10 cellular contexts compared by ENCODE assay signal in the genomic region with DNA sequence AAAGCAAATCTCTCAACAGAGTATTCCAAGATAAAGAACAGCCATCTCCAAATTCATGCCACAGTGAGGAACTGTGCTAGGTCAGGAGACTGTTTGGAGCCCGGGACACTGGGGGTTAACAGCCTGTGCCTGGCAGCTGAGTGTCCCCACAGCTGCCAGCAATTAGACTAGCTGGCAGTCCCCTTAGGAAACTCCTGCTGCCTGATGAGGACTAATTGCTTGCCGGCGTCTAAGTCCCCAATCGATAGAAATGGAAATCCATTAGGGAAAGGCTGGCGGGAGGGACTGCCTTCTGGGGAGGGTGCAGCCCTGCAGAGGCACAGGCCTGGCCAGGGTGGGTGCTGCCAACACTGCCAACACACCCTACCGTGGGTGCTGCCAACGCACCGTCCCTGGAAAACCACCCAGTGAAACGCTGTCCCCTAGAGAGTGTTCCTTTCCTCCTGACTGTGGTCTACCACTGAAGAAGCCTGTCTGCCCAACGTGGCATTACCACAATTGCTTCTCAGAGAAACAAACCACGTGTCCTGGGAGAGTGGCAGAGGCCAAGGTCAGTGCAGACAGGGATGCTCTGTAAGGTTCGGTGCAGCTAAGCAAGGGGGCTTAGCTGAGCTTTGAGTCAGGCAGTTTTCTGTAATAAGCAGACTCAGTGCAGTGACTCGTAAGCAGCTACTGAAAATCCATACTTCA.
A peak's percentile ranks its signal among the peaks of the same experiment; 100 is the strongest.
DNase-seq lines count a peak whose midpoint lies in the region; ATAC-seq and TF ChIP-seq lines count a peak whose summit lies in the region.
"Had no signal": no experiment of that assay in that cellular context is flagged by ENCODE, and none has a peak within 500 bp of the region (broad histone marks: within the 10 kb centered on the region; RNA-seq: fewer than 3 reads in every experiment).

No MANE protein-coding gene starts in this region.

- H3K79me2 ChIP-seq in osteoblast (ENCODE audit: insufficient read depth, low read length): no peaks in the 10 kb centered on the region

- no peaks in the 10 kb centered on the region for H3K36me3 Mint-ChIP-seq in activated T-helper 1 cell treated with anti-CD3 and anti-CD28 coated beads, Interleukin-12 subunit alpha, Interleukin-12 subunit beta, Interleukin-2, Interleukin-4 antibody, amounts not matched to agents 30 ng/mL and 10 ng/mL and 1 ng/mL, durations not matched to agents 14 hours and 24 hours and 36 hours (ENCODE audit: low read depth)

- no peaks in the 10 kb centered on the region for H4K20me1 ChIP-seq in osteoblast (ENCODE audit: insufficient read depth, low read length)

- ATAC-seq in HG03280 (IDR thresholded peaks at IDR 0.05; ENCODE audit: unreplicated experiment): no peak

- peak overlapping the region in 13 of 59 donors; percentile 2 to 58 (median 28) for H3K27ac ChIP-seq in dorsolateral prefrontal cortex
- H3K27ac ChIP-seq in osteoblast (ENCODE audit: low read depth, low read length): no peak overlapping the region
- H3K27ac ChIP-seq: adrenal gland had no signal

- H3K4me1 ChIP-seq in osteoblast (ENCODE audit: insufficient read depth, low read length): no peaks in the 10 kb centered on the region
- H3K4me1 ChIP-seq: adrenal gland had no signal

- no peaks in the 10 kb centered on the region for H3K9me3 ChIP-seq in osteoblast (ENCODE audit: low read depth, low read length)
- H3K9me3 ChIP-seq: adrenal gland, MG63 had no signal

- intact Hi-C loops in dorsolateral prefrontal cortex (cut with DNase I): no loop called here
- intact Hi-C loops in activated T-helper 1 cell treated with anti-CD3 and anti-CD28 coated beads, Interleukin-12 subunit alpha, Interleukin-12 subunit beta, Interleukin-2, Interleukin-4 antibody, amounts not matched to agents 30 ng/mL and 10 ng/mL and 1 ng/mL, durations not matched to agents 14 hours and 24 hours and 36 hours (cut with micrococcal nuclease): no loop called here

- H3K9me3 Mint-ChIP-seq in activated T-helper 1 cell treated with anti-CD3 and anti-CD28 coated beads, Interleukin-12 subunit alpha, Interleukin-12 subunit beta, Interleukin-2, Interleukin-4 antibody, amounts not matched to agents 30 ng/mL and 10 ng/mL and 1 ng/mL, durations not matched to agents 14 hours and 24 hours and 36 hours: no peaks in the 10 kb centered on the region

- DNase-seq in D341Med (ENCODE audit: low spot score) (peak; percentile 84), NCI-H2227 (lab: John Stamatoyannopoulos, UW; ENCODE audit: unreplicated experiment) (peak; percentile 75), dorsolateral prefrontal cortex (peak in 6 of 10 donors; percentile 8 to 55 (median 45)), osteoblast (ENCODE audit: insufficient read length, low spot score, missing footprints) (peak; percentile 73), T-helper 9 cell (no peak), occipital lobe (lab: John Stamatoyannopoulos, UW) (no peak)
- no peak for DNase-seq in activated T-helper 1 cell treated with anti-CD3 and anti-CD28 coated beads, Interleukin-12 subunit alpha, Interleukin-12 subunit beta, Interleukin-2, Interleukin-4 antibody, amounts not matched to agents 30 ng/mL and 10 ng/mL and 1 ng/mL, durations not matched to agents 14 hours and 24 hours and 36 hours (ENCODE audit: low spot score)
- DNase-seq: adrenal gland, MG63 had no signal

- no peak overlapping the region for H3K27ac Mint-ChIP-seq in activated T-helper 1 cell treated with anti-CD3 and anti-CD28 coated beads, Interleukin-12 subunit alpha, Interleukin-12 subunit beta, Interleukin-2, Interleukin-4 antibody, amounts not matched to agents 30 ng/mL and 10 ng/mL and 1 ng/mL, durations not matched to agents 14 hours and 24 hours and 36 hours

- H3K27me3 Mint-ChIP-seq in activated T-helper 1 cell treated with anti-CD3 and anti-CD28 coated beads, Interleukin-12 subunit alpha, Interleukin-12 subunit beta, Interleukin-2, Interleukin-4 antibody, amounts not matched to agents 30 ng/mL and 10 ng/mL and 1 ng/mL, durations not matched to agents 14 hours and 24 hours and 36 hours (ENCODE audit: insufficient read depth): no peaks in the 10 kb centered on the region

- no peaks in the 10 kb centered on the region for H3K4me1 Mint-ChIP-seq in activated T-helper 1 cell treated with anti-CD3 and anti-CD28 coated beads, Interleukin-12 subunit alpha, Interleukin-12 subunit beta, Interleukin-2, Interleukin-4 antibody, amounts not matched to agents 30 ng/mL and 10 ng/mL and 1 ng/mL, durations not matched to agents 14 hours and 24 hours and 36 hours (ENCODE audit: low read depth)

- H3K4me3 Mint-ChIP-seq in activated T-helper 1 cell treated with anti-CD3 and anti-CD28 coated beads, Interleukin-12 subunit alpha, Interleukin-12 subunit beta, Interleukin-2, Interleukin-4 antibody, amounts not matched to agents 30 ng/mL and 10 ng/mL and 1 ng/mL, durations not matched to agents 14 hours and 24 hours and 36 hours: no peak overlapping the region

- H3K27me3 ChIP-seq in dorsolateral prefrontal cortex: no peaks in the 10 kb centered on the region
- H3K27me3 ChIP-seq in osteoblast (ENCODE audit: insufficient read depth, low read length): no peaks in the 10 kb centered on the region
- H3K27me3 ChIP-seq: adrenal gland, MG63 had no signal

- peak overlapping the region; percentile 60 for H3K4me2 ChIP-seq in osteoblast (ENCODE audit: insufficient read depth, low read length)

- H3K4me3 ChIP-seq in dorsolateral prefrontal cortex (peak overlapping the region in 47 of 59 donors; percentile 7 to 64 (median 36)), osteoblast (ENCODE audit: insufficient read depth, low read length) (peak overlapping the region; percentile 23)
- H3K4me3 ChIP-seq: adrenal gland, MG63 had no signal

- TF ChIP-seq CTCF in dorsolateral prefrontal cortex (IDR thresholded peaks at IDR 0.05 in 54 of 56, conservative IDR thresholded peaks at IDR 0.05 in 2 of 56; ENCODE audit: low read depth in 1 of 56, partially characterized antibody in 56 of 56) (peak in 9 of 56 donors; percentile 10 to 29 (median 16)), osteoblast (IDR thresholded peaks at IDR 0.05; ENCODE audit: extremely low read depth, low read depth, low read length) (no peak)

- H3K36me3 ChIP-seq in osteoblast (ENCODE audit: insufficient read depth, low read length): no peaks in the 10 kb centered on the region
- H3K36me3 ChIP-seq: adrenal gland, MG63 had no signal

- peak overlapping the region; percentile 80 for H2AFZ ChIP-seq in osteoblast (ENCODE audit: low read length)

Comparison
In these comparisons a context has a peak if more than half of its experiments do, and no peak if none do; other contexts are left out.
1. DNase-seq: peak in D341Med (single experiment), NCI-H2227 (single experiment), dorsolateral prefrontal cortex (6 of 10) and osteoblast (single experiment); none in activated T-helper 1 cell treated with anti-CD3 and anti-CD28 coated beads, Interleukin-12 subunit alpha, Interleukin-12 subunit beta, Interleukin-2, Interleukin-4 antibody, amounts not matched to agents 30 ng/mL and 10 ng/mL and 1 ng/mL, durations not matched to agents 14 hours and 24 hours and 36 hours (single experiment), T-helper 9 cell (single experiment) and occipital lobe (single experiment).